Comparison of ENCODE assay signal across 9 cellular contexts in the genomic region with DNA sequence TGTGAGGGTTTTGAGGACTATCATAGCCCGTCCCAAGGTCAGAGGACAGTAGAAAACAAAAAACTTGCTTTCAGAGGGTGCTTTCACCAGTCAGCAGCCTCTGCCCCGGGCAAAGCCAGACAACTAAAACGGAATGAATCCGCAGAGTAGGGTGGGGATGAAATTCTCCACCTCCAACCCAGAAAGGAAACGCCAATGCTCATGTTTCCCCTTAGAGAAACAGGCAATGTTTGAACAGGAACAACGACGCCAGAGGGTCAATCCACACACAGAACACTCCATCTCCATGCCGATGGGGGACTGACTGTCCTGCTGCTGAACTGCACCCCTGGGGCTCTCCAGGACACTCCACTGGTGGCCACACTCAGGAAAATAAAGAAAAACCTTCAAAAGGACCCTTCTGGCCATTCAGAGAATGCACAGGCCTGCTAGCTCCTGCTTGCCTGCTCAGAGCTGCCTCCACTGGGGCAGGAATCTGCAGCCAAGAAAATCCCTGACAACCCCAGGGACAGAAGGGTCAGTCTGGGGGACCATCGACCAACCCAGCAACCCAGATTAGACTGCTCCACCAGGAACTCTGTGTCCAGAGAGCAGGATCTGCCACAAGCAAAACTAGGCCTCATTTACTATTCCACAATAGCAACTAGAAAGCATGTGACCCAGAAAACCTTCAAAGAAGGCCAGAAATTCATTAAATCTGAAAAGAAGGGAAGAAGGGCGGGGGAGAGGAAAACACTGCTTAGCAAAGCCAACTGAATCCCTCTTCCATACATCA.
A peak's percentile ranks its signal among the peaks of the same experiment; 100 is the strongest.
DNase-seq lines count a peak whose midpoint lies in the region; ATAC-seq and TF ChIP-seq lines count a peak whose summit lies in the region.
"Had no signal": no experiment of that assay in that cellular context is flagged by ENCODE, and none has a peak within 500 bp of the region (broad histone marks: within the 10 kb centered on the region; RNA-seq: fewer than 3 reads in every experiment).

No MANE protein-coding gene starts in this region.

- intact Hi-C loops in esophagus squamous epithelium (cut with DNase I) (no loop called here), gastrocnemius medialis (cut with DNase I; ENCODE audit: low total_unique reads) (no loop called here)

- peak overlapping the region; percentile 32 to 78 (median 62) for H3K27ac ChIP-seq in esophagus squamous epithelium
- peak overlapping the region in 3 of 4 donors; percentile 47 to 55 (median 50) for H3K27ac ChIP-seq in gastrocnemius medialis

- no peak overlapping the region for H3K4me3 ChIP-seq in GM12875 (ENCODE audit: low read depth, low read length)
- no peak overlapping the region for H3K4me3 ChIP-seq in esophagus squamous epithelium
- H3K4me3 ChIP-seq in gastrocnemius medialis = no peak overlapping the region

- H3K36me3 ChIP-seq in esophagus squamous epithelium = no peaks in the 10 kb centered on the region
- H3K36me3 ChIP-seq in gastrocnemius medialis = no peaks in the 10 kb centered on the region

- H3K9me3 ChIP-seq in esophagus squamous epithelium = no peaks in the 10 kb centered on the region
- no peaks in the 10 kb centered on the region for H3K9me3 ChIP-seq in gastrocnemius medialis

- DNase-seq in SW480 (ENCODE audit: low spot score) = peak; percentile 21
- no peak for DNase-seq in esophagus squamous epithelium (lab: John Stamatoyannopoulos, UW)
- DNase-seq in gastrocnemius medialis = no peak
- no peak for DNase-seq in T-helper 9 cell
- no peak for DNase-seq in NCI-H748 treated with DMSO at 0.1 percent for 48 hours (lab: John Stamatoyannopoulos, UW)
- DNase-seq: NCI-H1930 had no signal

- peak in 1 of 2 donors; percentile 8 for ATAC-seq in gastrocnemius medialis
- ATAC-seq in GM21619 (IDR thresholded peaks at IDR 0.05; ENCODE audit: unreplicated experiment) = no peak
- ATAC-seq in GM19324 (IDR thresholded peaks at IDR 0.05; ENCODE audit: low FRiP score, unreplicated experiment) = no peak

- TF ChIP-seq CTCF in GM12875 (IDR thresholded peaks at IDR 0.05; ENCODE audit: borderline replicate concordance, insufficient read depth, low read depth, low read length) (0 out of 2 replicates have a peak, but pooled peaks have one; percentile 4), esophagus squamous epithelium (IDR thresholded peaks at IDR 0.05) (no peak), gastrocnemius medialis (IDR thresholded peaks at IDR 0.05 in 4 of 5, conservative IDR thresholded peaks at IDR 0.05 in 1 of 5) (no peak)

- TF ChIP-seq POLR2A in esophagus squamous epithelium (IDR thresholded peaks at IDR 0.05) (no peak), gastrocnemius medialis (IDR thresholded peaks at IDR 0.05) (no peak)

- in situ Hi-C loops in gastrocnemius medialis (cut with MboI; ENCODE audit: low sequenced_read_pairs in 4 of 4) = no loop called here

- H3K27me3 ChIP-seq in esophagus squamous epithelium (no peaks in the 10 kb centered on the region), gastrocnemius medialis (no peaks in the 10 kb centered on the region)

- 53 to 72% methylated on average over 8 to 9 of the region's 10 CpGs for WGBS in esophagus squamous epithelium, 2 donors

- H3K4me1 ChIP-seq in esophagus squamous epithelium (peaks cover 0 to 28% (median 6%) of the 10 kb centered on the region in 3 donors), gastrocnemius medialis (peaks cover 0 to 13% of the 10 kb centered on the region in 2 donors)
